8 cellular contexts compared by ENCODE assay signal in the genomic region with DNA sequence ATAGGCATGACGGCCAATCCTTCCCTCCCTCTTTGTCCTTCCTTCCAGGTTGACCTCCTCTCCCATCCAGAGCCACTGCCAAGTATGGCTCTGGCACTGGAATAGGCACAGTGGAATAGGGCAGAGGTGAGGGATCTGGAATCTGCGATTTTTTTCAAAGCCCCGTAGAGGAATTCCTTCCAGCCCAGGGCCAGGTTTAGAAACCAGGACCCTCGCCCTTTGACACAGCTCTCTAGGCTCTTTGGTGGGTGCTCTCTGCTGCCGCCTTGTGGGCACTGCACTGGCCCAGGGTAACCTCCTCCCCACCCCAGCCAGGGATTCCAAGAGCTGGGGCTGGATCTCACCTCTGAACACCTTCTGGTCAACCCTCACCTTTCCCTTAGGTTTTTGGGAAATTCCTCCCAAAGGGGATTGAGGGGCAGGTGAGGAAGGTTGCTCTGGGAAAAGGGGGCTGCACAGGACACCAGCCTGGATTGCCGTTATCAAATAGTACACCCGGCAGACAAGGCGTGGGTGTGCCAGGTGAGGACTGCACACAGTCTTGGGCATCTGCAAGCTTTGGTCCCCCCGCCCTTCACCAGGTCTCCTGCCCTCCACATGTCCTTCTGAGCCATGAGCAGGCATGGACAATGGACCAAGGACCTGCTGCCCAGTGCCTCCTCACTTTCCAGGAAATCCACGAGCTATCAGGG. TPM values are rescaled to one million over a fixed set of nuclear protein-coding genes. Genes with fewer than 3 reads are reported as not detected.
DNase-seq lines count a peak whose midpoint lies in the region; ATAC-seq and TF ChIP-seq lines count a peak whose summit lies in the region.

No MANE protein-coding gene starts in this region.

- H3K27me3 ChIP-seq in MM.1S (replicated peaks; ENCODE audit: insufficient read depth, low read length), result peaks cover 21% of the 10 kb centered on the region
- peaks cover 34 to 44% of the 10 kb centered on the region in 2 experiments for H3K27me3 ChIP-seq in mesenchymal stem cell (ENCODE audit: control insufficient read depth in 1 of 2, insufficient read depth in 1 of 2, low read length in 2 of 2)

- no peak overlapping the region for H3K27ac ChIP-seq in MM.1S (ENCODE audit: low read length)
- H3K27ac ChIP-seq in coronary artery, result no peak overlapping the region
- H3K27ac ChIP-seq in mesenchymal stem cell (ENCODE audit: low read length, poor library complexity, severe bottlenecking), result no peak overlapping the region

- TF ChIP-seq CTCF in MM.1S (IDR thresholded peaks at IDR 0.05; ENCODE audit: low read length), result peak; percentile 90
- peak; percentile 47 for TF ChIP-seq CTCF in coronary artery (IDR thresholded peaks at IDR 0.05)

- no peaks in the 10 kb centered on the region for H3K9me3 ChIP-seq in MM.1S (replicated peaks; ENCODE audit: insufficient read depth, low read length)
- no peaks in the 10 kb centered on the region for H3K9me3 ChIP-seq in mesenchymal stem cell (ENCODE audit: control insufficient read depth, low read length)

- no peak overlapping the region for H2BK5ac ChIP-seq in mesenchymal stem cell (ENCODE audit: low read depth, low read length, poor library complexity, severe bottlenecking)

- WGBS in mesenchymal stem cell, result 43% methylated on average over 9 of the region's 10 CpGs

- H3K4me1 ChIP-seq in MM.1S (ENCODE audit: low read length) (peaks cover 14% of the 10 kb centered on the region), mesenchymal stem cell (ENCODE audit: control insufficient read depth, insufficient read depth, low read depth, low read length) (peaks cover 16% of the 10 kb centered on the region)

- H3K14ac ChIP-seq in mesenchymal stem cell (ENCODE audit: low read length in 2 of 2), result no peak overlapping the region

- H3K4me2 ChIP-seq in MM.1S (ENCODE audit: low read depth, low read length) (no peak overlapping the region), mesenchymal stem cell (ENCODE audit: low read length, poor library complexity, severe bottlenecking) (no peak overlapping the region)

- H3F3A ChIP-seq in MM.1S (ENCODE audit: insufficient read depth, low read length), result no peaks in the 10 kb centered on the region

- H3K23ac ChIP-seq in mesenchymal stem cell (ENCODE audit: low read length in 2 of 2), result no peak overlapping the region

- H2AK5ac ChIP-seq in mesenchymal stem cell (ENCODE audit: low read length, severe bottlenecking), result no peak overlapping the region

- H2BK15ac ChIP-seq in mesenchymal stem cell (ENCODE audit: low read depth, poor library complexity, severe bottlenecking), result no peak overlapping the region

- DNase-seq in GDM1 (lab: John Stamatoyannopoulos, UW), result peak; percentile 36
- peak; percentile 42 for DNase-seq in MM.1S
- DNase-seq in activated CD4-positive, alpha-beta T cell treated with anti-CD3 and anti-CD28 coated beads for 24 hours (ENCODE audit: low read depth in 2 of 2), result peak; percentile 62
- DNase-seq in coronary artery (ENCODE audit: low spot score), result no peak
- peak; percentile 30 for DNase-seq in mesenchymal stem cell
- peak; percentile 51 for DNase-seq in stimulated activated CD8-positive, alpha-beta memory T cell treated with anti-CD3 and anti-CD28 coated beads, Interleukin-7, amount 100 ng/mL, for 24 hours (ENCODE audit: low read depth)
- DNase-seq in NCI-H446 treated with DMSO at 0.1 percent for 48 hours (lab: John Stamatoyannopoulos, UW), result no peak

- no peak overlapping the region for H2BK120ac ChIP-seq in mesenchymal stem cell (ENCODE audit: low read depth, low read length)

- H2BK12ac ChIP-seq in mesenchymal stem cell (ENCODE audit: low read length in 2 of 2), result no peak overlapping the region

- H3K18ac ChIP-seq in mesenchymal stem cell (ENCODE audit: low read depth in 1 of 2, low read length in 2 of 2), result no peak overlapping the region

- ATAC-seq in GM19452 (IDR thresholded peaks at IDR 0.05; ENCODE audit: unreplicated experiment), result no peak

- H4K20me1 ChIP-seq in MM.1S (ENCODE audit: insufficient read depth, low read length), result no peaks in the 10 kb centered on the region

- no peak overlapping the region for H2AFZ ChIP-seq in MM.1S (ENCODE audit: low read length)
- no peak overlapping the region for H2AFZ ChIP-seq in mesenchymal stem cell (ENCODE audit: low read depth, low read length)

- no peaks in the 10 kb centered on the region for H3K79me1 ChIP-seq in mesenchymal stem cell (replicated peaks; ENCODE audit: low read length, poor library complexity, severe bottlenecking)

- no peak overlapping the region for H4K8ac ChIP-seq in mesenchymal stem cell (ENCODE audit: low read length)

- H3K9me2 ChIP-seq in MM.1S (replicated peaks; ENCODE audit: insufficient read depth, low read length), result no peaks in the 10 kb centered on the region

- no peak overlapping the region for H4K91ac ChIP-seq in mesenchymal stem cell (ENCODE audit: low read length)

- H3K36me3 ChIP-seq in MM.1S (replicated peaks; ENCODE audit: insufficient read depth, low read length), result no peaks in the 10 kb centered on the region
- no peaks in the 10 kb centered on the region for H3K36me3 ChIP-seq in mesenchymal stem cell (ENCODE audit: control insufficient read depth in 1 of 2, insufficient read depth in 2 of 2, low read depth in 1 of 2, low read length in 2 of 2)

- H3K4me3 ChIP-seq in MM.1S (ENCODE audit: low read length), result no peak overlapping the region
- H3K4me3 ChIP-seq in coronary artery, result no peak overlapping the region
- no peak overlapping the region for H3K4me3 ChIP-seq in mesenchymal stem cell (ENCODE audit: insufficient read depth in 1 of 2, low read depth in 1 of 2, low read length in 2 of 2)

- no peaks in the 10 kb centered on the region for H3K79me2 ChIP-seq in MM.1S (ENCODE audit: low read length)

- no peak overlapping the region for H3K4ac ChIP-seq in mesenchymal stem cell (ENCODE audit: low read depth in 1 of 2, low read length in 2 of 2)

- H3K9ac ChIP-seq in MM.1S (ENCODE audit: low read length) (no peak overlapping the region), mesenchymal stem cell (ENCODE audit: low read length) (no peak overlapping the region)

RNA-seq across cellular contexts. Expression of a gene that starts 22.8 kb away (rescaled TPM):
- not detected for polyA plus RNA-seq in mesenchymal stem cell (2013, experiment 1 of 2)
- polyA plus RNA-seq in mesenchymal stem cell (2013, experiment 2 of 2), result not detected

Comparison
In these comparisons a context has a peak if more than half of its experiments do, and no peak if none do; other contexts are left out.
1. DNase-seq: peak in GDM1 (single experiment), MM.1S (single experiment), activated CD4-positive, alpha-beta T cell treated with anti-CD3 and anti-CD28 coated beads for 24 hours (2 of 2), mesenchymal stem cell (single experiment) and stimulated activated CD8-positive, alpha-beta memory T cell treated with anti-CD3 and anti-CD28 coated beads, Interleukin-7, amount 100 ng/mL, for 24 hours (single experiment); none in coronary artery (single experiment) and NCI-H446 treated with DMSO at 0.1 percent for 48 hours (single experiment).